14 cellular contexts compared by ENCODE assay signal in the genomic region with DNA sequence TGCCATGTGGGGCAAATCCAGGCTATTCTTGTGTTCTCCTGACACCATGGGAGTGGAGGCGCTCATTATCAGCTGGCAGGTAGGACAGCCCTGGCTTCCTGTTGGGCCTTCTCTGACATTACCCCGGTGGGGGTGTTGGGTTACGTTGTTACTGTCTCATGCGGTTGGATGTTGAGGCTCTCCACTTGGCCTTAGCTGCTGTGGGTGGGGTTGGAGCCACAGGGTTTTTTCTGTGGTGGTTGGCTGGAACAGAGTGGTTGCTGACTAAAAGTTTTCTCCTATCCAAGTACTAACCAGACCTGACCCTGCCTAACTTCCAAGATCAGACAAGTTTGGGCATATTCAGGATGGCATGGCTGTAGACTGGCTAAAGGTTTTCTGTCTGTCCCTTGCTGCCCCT. TPM values are rescaled to one million over a fixed set of nuclear protein-coding genes. Genes with fewer than 3 reads are reported as not detected.
DNase-seq lines count a peak whose midpoint lies in the region; ATAC-seq and TF ChIP-seq lines count a peak whose summit lies in the region.
"Had no signal": no experiment of that assay in that cellular context is flagged by ENCODE, and none has a peak within 500 bp of the region (broad histone marks: within the 10 kb centered on the region; RNA-seq: fewer than 3 reads in every experiment).

No MANE protein-coding gene starts in this region.

- H3K27me3 ChIP-seq in right atrium auricular region (no peaks in the 10 kb centered on the region), aorta (ENCODE audit: control insufficient read depth in 1 of 2, insufficient read depth in 2 of 2, low read length in 1 of 2) (no peaks in the 10 kb centered on the region), BE2C (no peaks in the 10 kb centered on the region)
- H3K27me3 ChIP-seq: BLaER1 treated with 17β-estradiol and CSF1 and Interleukin-3, amounts not matched to agents 10 nM and 100 nM had no signal

- intact Hi-C loops in Right ventricle myocardium superior (cut with DNase I) (no loop called here), aorta (cut with DNase I) (no loop called here)

- peaks cover 9% of the 10 kb centered on the region for H3K27me3 Mint-ChIP-seq in endothelial cell (ENCODE audit: unreplicated experiment)
- no peaks in the 10 kb centered on the region for H3K27me3 Mint-ChIP-seq in mesothelial cell of epicardium (ENCODE audit: low read depth)

- ATAC-seq in Right ventricle myocardium superior (ENCODE audit: poor library complexity), result peak; percentile 73
- ATAC-seq in aorta (ENCODE audit: low FRiP score), result peak; percentile 76
- ATAC-seq in left lobe of liver, result no peak

- H3K27ac Mint-ChIP-seq in endothelial cell (ENCODE audit: unreplicated experiment), result no peak overlapping the region
- H3K27ac Mint-ChIP-seq in mesothelial cell of epicardium, result peak overlapping the region; percentile 67

- H3K36me3 ChIP-seq in right atrium auricular region (peaks cover 40% of the 10 kb centered on the region), aorta (ENCODE audit: control insufficient read depth in 1 of 2, insufficient read depth in 2 of 2, low read length in 1 of 2) (peaks cover 6 to 11% of the 10 kb centered on the region in 2 donors), BE2C (peaks cover 6% of the 10 kb centered on the region)

- H3K36me3 Mint-ChIP-seq in endothelial cell (ENCODE audit: low read depth, unreplicated experiment), result peaks cover 72% of the 10 kb centered on the region
- peaks cover 59% of the 10 kb centered on the region for H3K36me3 Mint-ChIP-seq in mesothelial cell of epicardium

- no peaks in the 10 kb centered on the region for H3K4me1 ChIP-seq in right atrium auricular region
- no peaks in the 10 kb centered on the region for H3K4me1 ChIP-seq in aorta (ENCODE audit: control insufficient read depth in 1 of 2, insufficient read depth in 2 of 2, low read length in 2 of 2)
- H3K4me1 ChIP-seq in BE2C, result no peaks in the 10 kb centered on the region; the same call in 1 of the 2 replicates

- no peak for TF ChIP-seq CTCF in right atrium auricular region (IDR thresholded peaks at IDR 0.05)
- TF ChIP-seq CTCF in endothelial cell (IDR thresholded peaks at IDR 0.05; ENCODE audit: unreplicated experiment), result no peak
- no peak for TF ChIP-seq CTCF in mesothelial cell of epicardium (IDR thresholded peaks at IDR 0.05; ENCODE audit: unreplicated experiment)
- TF ChIP-seq CTCF in BE2C (IDR thresholded peaks at IDR 0.05; ENCODE audit: low read depth, low read length), result no peak

- no peak for DNase-seq in Right ventricle myocardium superior
- DNase-seq in right atrium auricular region (ENCODE audit: low spot score), result no peak
- DNase-seq in endothelial cell (ENCODE audit: low spot score), result no peak
- DNase-seq in mesothelial cell of epicardium (ENCODE audit: low spot score in 2 of 2, unreplicated experiment in 2 of 2), result no peak
- DNase-seq in aorta, result peak in 1 of 2 donors; percentile 59
- DNase-seq in left lobe of liver (ENCODE audit: low spot score), result no peak
- no peak for DNase-seq in HuH-7.5 (ENCODE audit: low spot score)
- DNase-seq in BE2C, result no peak
- DNase-seq: effector memory CD4-positive, alpha-beta T cell; left cardiac atrium; OCI-M1; retina had no signal

- H3K27ac ChIP-seq in right atrium auricular region, result peak overlapping the region in 1 of 2 donors; percentile 53
- no peak overlapping the region for H3K27ac ChIP-seq in aorta (ENCODE audit: low read depth in 1 of 2, low read length in 2 of 2)
- H3K27ac ChIP-seq: BLaER1 treated with 17β-estradiol and CSF1 and Interleukin-3, amounts not matched to agents 10 nM and 100 nM; HL-60 had no signal

- no peak overlapping the region for H3K4me3 ChIP-seq in right atrium auricular region
- no peak overlapping the region for H3K4me3 ChIP-seq in aorta (ENCODE audit: low read length in 2 of 2)
- H3K4me3 ChIP-seq in BE2C (ENCODE audit: low read depth, low read length), result no peak overlapping the region
- H3K4me3 ChIP-seq: BLaER1 treated with 17β-estradiol and CSF1 and Interleukin-3, amounts not matched to agents 10 nM and 100 nM had no signal

- H3K4me1 Mint-ChIP-seq in endothelial cell (ENCODE audit: unreplicated experiment) (peaks cover 5% of the 10 kb centered on the region), mesothelial cell of epicardium (peaks cover 18% of the 10 kb centered on the region)

- H3K9me3 ChIP-seq in right atrium auricular region (no peaks in the 10 kb centered on the region), aorta (ENCODE audit: control insufficient read depth, low read length) (no peaks in the 10 kb centered on the region), BE2C (no peaks in the 10 kb centered on the region)
- H3K9me3 ChIP-seq: BLaER1 treated with 17β-estradiol and CSF1 and Interleukin-3, amounts not matched to agents 10 nM and 100 nM had no signal

- 77 to 84% methylated on average over 4 of the region's 4 CpGs for WGBS in aorta, 2 donors

- peaks cover 13% of the 10 kb centered on the region for H3K9me3 Mint-ChIP-seq in endothelial cell (ENCODE audit: unreplicated experiment)
- H3K9me3 Mint-ChIP-seq in mesothelial cell of epicardium, result peaks cover 10% of the 10 kb centered on the region

- H3K4me3 Mint-ChIP-seq in endothelial cell (ENCODE audit: unreplicated experiment) (peak overlapping the region; percentile 87), mesothelial cell of epicardium (no peak overlapping the region)

RNA-seq across cellular contexts. Expression of gene RIPK1, which starts 20.2 kb away (rescaled TPM):
- total RNA-seq in Right ventricle myocardium superior (6.6 TPM), right atrium auricular region (10 to 100 TPM in 1 of 2 donors, 1 to 10 TPM in 1; 9.5 to 11.3 TPM), endothelial cell (ENCODE audit: unreplicated experiment) (34.7 TPM), mesothelial cell of epicardium (17.5 to 18.4 TPM (median 17.6 TPM) in 3 replicates), aorta (10 to 100 TPM; 23.1 to 27.3 TPM), left lobe of liver (12.6 TPM)
- 10 to 100 TPM in 1 of 2 donors, 1 to 10 TPM in 1; 9.9 to 21.8 TPM for polyA plus RNA-seq in aorta
- 7.4 TPM for polyA plus RNA-seq in BE2C (2012; ENCODE audit: insufficient read depth, insufficient read length, low read depth)

RNA-seq across cellular contexts. Expression of gene BPHL, which starts 30.1 kb away (rescaled TPM):
- total RNA-seq in Right ventricle myocardium superior (22.2 TPM), right atrium auricular region (10 to 100 TPM in 1 of 2 donors, 1 to 10 TPM in 1; 5.4 to 10.6 TPM), endothelial cell (ENCODE audit: unreplicated experiment) (35.4 TPM), mesothelial cell of epicardium (41.5 to 49.2 TPM (median 43.8 TPM) in 3 replicates), aorta (10 to 100 TPM in 1 of 2 donors, 1 to 10 TPM in 1; 6.4 to 14.6 TPM), left lobe of liver (119 TPM)
- polyA plus RNA-seq in aorta, result 10 to 100 TPM; 16.2 to 18.7 TPM
- polyA plus RNA-seq in BE2C (2012; ENCODE audit: insufficient read depth, insufficient read length, low read depth), result 20.1 TPM
